In the genomic region with DNA sequence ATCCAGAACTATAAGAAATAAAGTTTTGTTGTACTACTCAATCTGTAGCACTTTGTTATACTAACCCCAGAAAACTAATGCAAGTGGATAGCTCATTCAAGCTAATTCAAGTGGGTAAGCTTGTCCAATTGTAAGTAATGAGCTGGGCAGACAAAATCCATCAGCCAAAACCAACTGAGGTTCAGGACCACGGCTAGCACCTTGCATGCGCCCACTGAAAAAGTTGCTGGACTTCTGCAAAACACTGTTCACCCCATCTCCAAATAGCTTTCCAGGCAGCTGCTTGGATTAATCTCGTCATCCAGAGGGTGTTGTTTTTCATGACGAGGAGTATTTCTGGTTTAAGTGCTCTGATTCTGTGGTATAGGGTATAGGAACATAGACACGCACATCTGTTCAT, we compare ENCODE assay signal across 1 cellular context.
TF ChIP-seq lines count a peak whose summit lies in the region.

No MANE protein-coding gene starts in this region.

TF ChIP-seq in HepG2, 621 proteins besides CTCF, POLR2A, EP300 and RAD21 (continued from another document):
- TF ChIP-seq, protein P1, sequence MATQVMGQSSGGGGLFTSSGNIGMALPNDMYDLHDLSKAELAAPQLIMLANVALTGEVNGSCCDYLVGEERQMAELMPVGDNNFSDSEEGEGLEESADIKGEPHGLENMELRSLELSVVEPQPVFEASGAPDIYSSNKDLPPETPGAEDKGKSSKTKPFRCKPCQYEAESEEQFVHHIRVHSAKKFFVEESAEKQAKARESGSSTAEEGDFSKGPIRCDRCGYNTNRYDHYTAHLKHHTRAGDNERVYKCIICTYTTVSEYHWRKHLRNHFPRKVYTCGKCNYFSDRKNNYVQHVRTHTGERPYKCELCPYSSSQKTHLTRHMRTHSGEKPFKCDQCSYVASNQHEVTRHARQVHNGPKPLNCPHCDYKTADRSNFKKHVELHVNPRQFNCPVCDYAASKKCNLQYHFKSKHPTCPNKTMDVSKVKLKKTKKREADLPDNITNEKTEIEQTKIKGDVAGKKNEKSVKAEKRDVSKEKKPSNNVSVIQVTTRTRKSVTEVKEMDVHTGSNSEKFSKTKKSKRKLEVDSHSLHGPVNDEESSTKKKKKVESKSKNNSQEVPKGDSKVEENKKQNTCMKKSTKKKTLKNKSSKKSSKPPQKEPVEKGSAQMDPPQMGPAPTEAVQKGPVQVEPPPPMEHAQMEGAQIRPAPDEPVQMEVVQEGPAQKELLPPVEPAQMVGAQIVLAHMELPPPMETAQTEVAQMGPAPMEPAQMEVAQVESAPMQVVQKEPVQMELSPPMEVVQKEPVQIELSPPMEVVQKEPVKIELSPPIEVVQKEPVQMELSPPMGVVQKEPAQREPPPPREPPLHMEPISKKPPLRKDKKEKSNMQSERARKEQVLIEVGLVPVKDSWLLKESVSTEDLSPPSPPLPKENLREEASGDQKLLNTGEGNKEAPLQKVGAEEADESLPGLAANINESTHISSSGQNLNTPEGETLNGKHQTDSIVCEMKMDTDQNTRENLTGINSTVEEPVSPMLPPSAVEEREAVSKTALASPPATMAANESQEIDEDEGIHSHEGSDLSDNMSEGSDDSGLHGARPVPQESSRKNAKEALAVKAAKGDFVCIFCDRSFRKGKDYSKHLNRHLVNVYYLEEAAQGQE (IDR thresholded peaks at IDR 0.05; ENCODE audit: borderline replicate concordance in 1 of 2, low read depth in 1 of 2, low read length in 2 of 2) = peak; percentile 60 to 92
- no peak for TF ChIP-seq ZNF121 (CRISPR knock-in tag; IDR thresholded peaks at IDR 0.05)
- TF ChIP-seq EHMT2 (IDR thresholded peaks at IDR 0.05; ENCODE audit: borderline replicate concordance, low read depth, low read length) = 0 out of 2 replicates have a peak, but pooled peaks have one; percentile 55
TF ChIP-seq in HepG2: peak in this region for 3.
